Comparison of ENCODE assay signal across 16 cellular contexts in genomic region chr11:15745266-15745665, GRCh38.
DNase-seq lines count a peak whose midpoint lies in the region; ATAC-seq, FAIRE-seq and TF ChIP-seq lines count a peak whose summit lies in the region.
"Had no signal": no experiment of that assay in that cellular context is flagged by ENCODE, and none has a peak within 500 bp of the region (broad histone marks: within the 10 kb centered on the region; RNA-seq: fewer than 3 reads in every experiment).

No MANE protein-coding gene starts in this region.

- H3K27ac Mint-ChIP-seq in astrocyte (ENCODE audit: unreplicated experiment), result no peak overlapping the region
- H3K27ac Mint-ChIP-seq: B cell; CD4-positive, alpha-beta T cell had no signal

- peaks cover 13% of the 10 kb centered on the region for H3K4me1 ChIP-seq in astrocyte (ENCODE audit: insufficient read depth, low read length)
- H3K4me1 ChIP-seq: HAP-1 had no signal

- FAIRE-seq in astrocyte (lab: Jason Lieb, UNC) (no peak), urothelium cell line (lab: Jason Lieb, UNC) (peak; percentile 5)
- FAIRE-seq: D721Med had no signal

- H3K9me3 ChIP-seq in astrocyte (ENCODE audit: insufficient read depth, low read depth, low read length), result no peaks in the 10 kb centered on the region
- H3K9me3 ChIP-seq: HAP-1 had no signal

- H3K4me3 ChIP-seq in astrocyte (ENCODE audit: insufficient read depth, low read depth, low read length), result no peak overlapping the region
- H3K4me3 ChIP-seq: HAP-1 had no signal

- H3K36me3 Mint-ChIP-seq in astrocyte (ENCODE audit: low read depth, unreplicated experiment), result no peaks in the 10 kb centered on the region

- no peak overlapping the region for H3K4me3 Mint-ChIP-seq in astrocyte (ENCODE audit: unreplicated experiment)
- H3K4me3 Mint-ChIP-seq: B cell; CD4-positive, alpha-beta T cell had no signal

- no peaks in the 10 kb centered on the region for H3K36me3 ChIP-seq in astrocyte (ENCODE audit: insufficient read depth, low read length)
- H3K36me3 ChIP-seq: HAP-1 had no signal

- H3K27me3 Mint-ChIP-seq in astrocyte (ENCODE audit: low read depth, unreplicated experiment), result peaks cover 7% of the 10 kb centered on the region
- H3K27me3 Mint-ChIP-seq: CD4-positive, alpha-beta T cell had no signal

- peak; percentile 93 for ATAC-seq in esophagus mucosa

- no peaks in the 10 kb centered on the region for H3K27me3 ChIP-seq in astrocyte (ENCODE audit: insufficient read depth, low read length)

- TF ChIP-seq CTCF in astrocyte (IDR thresholded peaks at IDR 0.05; ENCODE audit: insufficient read depth, low read depth, low read length), result no peak

- H3K27ac ChIP-seq in astrocyte (ENCODE audit: low read depth, low read length), result no peak overlapping the region
- H3K27ac ChIP-seq in caudate nucleus (ENCODE audit: low read depth, low read length), result no peak overlapping the region

- DNase-seq in ELR (ENCODE audit: low read depth), result peak; percentile 60
- no peak for DNase-seq in astrocyte (ENCODE audit: low read depth)
- no peak for DNase-seq in urothelium cell line (ENCODE audit: low spot score)
- DNase-seq in NCI-H774 (lab: John Stamatoyannopoulos, UW), result no peak
- no peak for DNase-seq in anterior cingulate cortex (lab: John Stamatoyannopoulos, UW)
- no peak for DNase-seq in caudate nucleus (lab: John Stamatoyannopoulos, UW)
- DNase-seq: CD4-positive, alpha-beta T cell; KBM-7; NCI-H1092 treated with DMSO at 0.1 percent for 48 hours; NCI-H1694; NCI-H446; NCI-H748 treated with DMSO at 0.1 percent for 48 hours had no signal

- peak overlapping the region; percentile 8 for H3K4me2 ChIP-seq in astrocyte (ENCODE audit: low read length)

- H2AFZ ChIP-seq in astrocyte (ENCODE audit: low read depth, low read length), result no peak overlapping the region

- peaks cover 2% of the 10 kb centered on the region for H3K9me3 Mint-ChIP-seq in astrocyte (ENCODE audit: unreplicated experiment)
- H3K9me3 Mint-ChIP-seq: CD4-positive, alpha-beta T cell had no signal

- H3K79me2 ChIP-seq in astrocyte (ENCODE audit: insufficient read depth, low read length), result no peaks in the 10 kb centered on the region

- peaks cover 19% of the 10 kb centered on the region for H3K4me1 Mint-ChIP-seq in astrocyte (ENCODE audit: low read depth, unreplicated experiment)
- H3K4me1 Mint-ChIP-seq: B cell had no signal

- no peaks in the 10 kb centered on the region for H4K20me1 ChIP-seq in astrocyte (ENCODE audit: insufficient read depth, low read length)

- no peak overlapping the region for H3K9ac ChIP-seq in astrocyte (ENCODE audit: low read length)
